ENCODE assay signal across 20 cellular contexts in the genomic region with DNA sequence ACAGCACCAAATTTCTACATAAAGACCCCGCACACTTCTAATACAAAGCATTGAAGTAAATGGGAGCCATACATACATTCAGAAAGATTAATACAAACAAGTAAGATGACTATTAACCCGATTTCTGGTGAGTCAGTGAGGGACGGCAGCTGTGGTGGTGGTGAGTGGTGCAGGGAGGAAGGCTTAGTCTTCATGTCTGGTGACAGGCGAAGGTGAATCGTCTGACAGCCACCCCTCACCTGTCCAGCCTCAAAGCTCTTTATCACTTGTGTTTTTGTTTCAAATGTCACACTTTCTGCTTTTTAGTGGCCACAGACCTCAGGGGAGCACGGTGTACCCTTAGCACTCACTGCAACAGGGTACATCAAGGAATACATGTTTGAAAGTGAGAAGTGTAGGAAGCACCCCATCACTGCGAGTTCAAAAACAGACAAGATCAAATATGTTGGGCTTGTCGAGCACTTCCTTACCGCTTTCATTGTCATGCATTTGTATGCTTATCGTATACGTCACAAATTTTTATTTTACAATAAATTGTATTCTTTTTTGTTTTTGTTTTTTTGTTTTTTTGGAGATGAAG.
DNase-seq lines count a peak whose midpoint lies in the region; ATAC-seq, FAIRE-seq and TF ChIP-seq lines count a peak whose summit lies in the region.
"Had no signal": no experiment of that assay in that cellular context is flagged by ENCODE, and none has a peak within 500 bp of the region (broad histone marks: within the 10 kb centered on the region; RNA-seq: fewer than 3 reads in every experiment).

No MANE protein-coding gene starts in this region.

- no peaks in the 10 kb centered on the region for H3K79me2 ChIP-seq in K562 (ENCODE audit: control insufficient read depth, insufficient read depth, low read length)

- H3K4me2 ChIP-seq in K562 (ENCODE audit: insufficient read depth, low read length) = no peak overlapping the region
- H3K4me2 ChIP-seq: KMS-11 had no signal

- H3K27me3 ChIP-seq in K562 (ENCODE audit: control insufficient read depth in 2 of 2, insufficient read depth in 2 of 2, low read length in 2 of 2) = peaks cover 13 to 49% of the 10 kb centered on the region in 2 experiments; a peak in 4 of 5 replicates
- H3K27me3 ChIP-seq: ovary, vagina had no signal

- no TSS peak for BruUV-seq in K562 (replicated peaks; lab: Mats Ljungman, UMichigan)

- H3K4me3 ChIP-seq in K562 = no peak overlapping the region
- H3K4me3 ChIP-seq: GM12878, ovary, spleen, vagina had no signal

- H4K20me1 ChIP-seq in K562 (replicated peaks; ENCODE audit: control insufficient read depth, insufficient read depth, low read length) = no peaks in the 10 kb centered on the region

- WGBS in K562 (ENCODE audit: insufficient coverage, low coverage, missing lambda C conversion rate) = under 1% methylated on average over 11 of the region's 11 CpGs

- no peak for TF ChIP-seq POLR2A in K562 (conservative IDR thresholded peaks at IDR 0.05)
- TF ChIP-seq POLR2A in GM12891 (IDR thresholded peaks at IDR 0.05; ENCODE audit: low read depth, low read length) = no peak

- no peaks in the 10 kb centered on the region for H3K9me3 ChIP-seq in K562 (replicated peaks; ENCODE audit: control insufficient read depth, insufficient read depth, low read depth, low read length)
- H3K9me3 ChIP-seq: ovary, vagina had no signal

- no peak for DNase-seq in activated CD4-positive, CD25-positive, alpha-beta regulatory T cell treated with anti-CD3 and anti-CD28 coated beads, Interleukin-2, amount 50 U/mL, for 72 hours
- DNase-seq in activated CD8-positive, alpha-beta memory T cell treated with anti-CD3 and anti-CD28 coated beads for 24 hours = peak; percentile 74
- DNase-seq in K562 (ENCODE audit: extremely low read depth in 1 of 4, low spot score in 3 of 4) (no peak), GM12891 (ENCODE audit: insufficient read length, low spot score) (no peak), OCI-M2 (lab: John Stamatoyannopoulos, UW; ENCODE audit: unreplicated experiment) (no peak)
- DNase-seq in stimulated activated CD4-positive, alpha-beta T cell treated with anti-CD3 and anti-CD28 coated beads, TNF-alpha, amount 100 ng/mL, for 48 hours (ENCODE audit: low read depth in 3 of 3) = peak in 2 of 3 donors; percentile 24 to 53
- DNase-seq: CD4-positive, alpha-beta memory T cell; HFFc6; kidney; NCI-H1694 treated with DMSO at 0.1 percent for 48 hours; ovary; spleen had no signal

- intact Hi-C loops in K562 (cut with micrococcal nuclease) = no loop called here

- no peaks in the 10 kb centered on the region for H3K9me1 ChIP-seq in K562 (ENCODE audit: control insufficient read depth, insufficient read depth, low read length)

- peak; percentile 99 to 100 for ATAC-seq in activated CD4-positive, CD25-positive, alpha-beta regulatory T cell treated with anti-CD3 and anti-CD28 coated beads, Interleukin-2, amount 50 U/mL, for 24 hours
- ATAC-seq in K562 (no peak), GM18868 (IDR thresholded peaks at IDR 0.05; ENCODE audit: unreplicated experiment) (no peak)
- ATAC-seq: GM12878 had no signal

- FAIRE-seq in K562 (lab: Jason Lieb, UNC) = peak; percentile 32
- no peak for FAIRE-seq in GM12891 (lab: Jason Lieb, UNC)
- FAIRE-seq: A204.1, GM12878, kidney had no signal

- H3K4me1 ChIP-seq in K562 (replicated peaks in 1 of 2; ENCODE audit: control insufficient read depth in 2 of 2, insufficient read depth in 2 of 2, low read length in 2 of 2) = no peaks in the 10 kb centered on the region
- H3K4me1 ChIP-seq: spleen had no signal

- no peak overlapping the region for H3K27ac ChIP-seq in K562 (ENCODE audit: extremely low read depth, low read depth, low read length)
- H3K27ac ChIP-seq: epithelial cell of prostate, KMS-11, ovary, spleen, vagina, VCaP had no signal

- no peak overlapping the region for H3K9ac ChIP-seq in K562 (ENCODE audit: insufficient read depth in 1 of 2, low read depth in 2 of 2, low read length in 2 of 2)
- H3K9ac ChIP-seq: KMS-11 had no signal

- H3K36me3 ChIP-seq in K562 (ENCODE audit: control insufficient read depth, insufficient read depth, low read length) = no peaks in the 10 kb centered on the region
- H3K36me3 ChIP-seq: ovary, spleen, vagina had no signal

- TF ChIP-seq RAD21 in K562 (CRISPR knock-in tag; conservative IDR thresholded peaks at IDR 0.05 in 1 of 2, IDR thresholded peaks at IDR 0.05 in 1 of 2) = no peak

- no peak overlapping the region for H2AFZ ChIP-seq in K562 (ENCODE audit: low read depth, low read length)

- no peak for TF ChIP-seq EP300 in K562 (IDR thresholded peaks at IDR 0.05; ENCODE audit: low read length)

- CTCF ChIA-PET in K562 (lab: Yijun Ruan, JAX; ENCODE audit: low intra/inter-chr PET ratio) = no interaction called here

- TF ChIP-seq CTCF in K562 (IDR thresholded peaks at IDR 0.05 in 2 of 3, conservative IDR thresholded peaks at IDR 0.05 in 1 of 3; ENCODE audit: insufficient read depth in 2 of 3, low read depth in 1 of 3, low read length in 3 of 3) = no peak

- POLR2A ChIA-PET in K562 (lab: Yijun Ruan, JAX) = no interaction called here

- in situ Hi-C loops in K562 (cut with MboI) = no loop called here

TF ChIP-seq in K562, 482 proteins besides CTCF, POLR2A, EP300 and RAD21:
- TF ChIP-seq, protein P1, sequence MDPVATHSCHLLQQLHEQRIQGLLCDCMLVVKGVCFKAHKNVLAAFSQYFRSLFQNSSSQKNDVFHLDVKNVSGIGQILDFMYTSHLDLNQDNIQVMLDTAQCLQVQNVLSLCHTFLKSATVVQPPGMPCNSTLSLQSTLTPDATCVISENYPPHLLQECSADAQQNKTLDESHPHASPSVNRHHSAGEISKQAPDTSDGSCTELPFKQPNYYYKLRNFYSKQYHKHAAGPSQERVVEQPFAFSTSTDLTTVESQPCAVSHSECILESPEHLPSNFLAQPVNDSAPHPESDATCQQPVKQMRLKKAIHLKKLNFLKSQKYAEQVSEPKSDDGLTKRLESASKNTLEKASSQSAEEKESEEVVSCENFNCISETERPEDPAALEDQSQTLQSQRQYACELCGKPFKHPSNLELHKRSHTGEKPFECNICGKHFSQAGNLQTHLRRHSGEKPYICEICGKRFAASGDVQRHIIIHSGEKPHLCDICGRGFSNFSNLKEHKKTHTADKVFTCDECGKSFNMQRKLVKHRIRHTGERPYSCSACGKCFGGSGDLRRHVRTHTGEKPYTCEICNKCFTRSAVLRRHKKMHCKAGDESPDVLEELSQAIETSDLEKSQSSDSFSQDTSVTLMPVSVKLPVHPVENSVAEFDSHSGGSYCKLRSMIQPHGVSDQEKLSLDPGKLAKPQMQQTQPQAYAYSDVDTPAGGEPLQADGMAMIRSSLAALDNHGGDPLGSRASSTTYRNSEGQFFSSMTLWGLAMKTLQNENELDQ (CRISPR knock-in tag; IDR thresholded peaks at IDR 0.05; ENCODE audit: borderline replicate concordance) = no peak
- TF ChIP-seq EZH2 (IDR thresholded peaks at IDR 0.05; ENCODE audit: borderline replicate concordance, low read depth, low read length) (no peak), YBX1 (IDR thresholded peaks at IDR 0.05) (no peak), ATF1 (CRISPR knock-in tag; IDR thresholded peaks at IDR 0.05) (no peak), ATF1 (tag; IDR thresholded peaks at IDR 0.05) (no peak), SMAD1 (IDR thresholded peaks at IDR 0.05; ENCODE audit: low read depth, low read length, partially characterized antibody) (no peak)
- TF ChIP-seq, protein P2, sequence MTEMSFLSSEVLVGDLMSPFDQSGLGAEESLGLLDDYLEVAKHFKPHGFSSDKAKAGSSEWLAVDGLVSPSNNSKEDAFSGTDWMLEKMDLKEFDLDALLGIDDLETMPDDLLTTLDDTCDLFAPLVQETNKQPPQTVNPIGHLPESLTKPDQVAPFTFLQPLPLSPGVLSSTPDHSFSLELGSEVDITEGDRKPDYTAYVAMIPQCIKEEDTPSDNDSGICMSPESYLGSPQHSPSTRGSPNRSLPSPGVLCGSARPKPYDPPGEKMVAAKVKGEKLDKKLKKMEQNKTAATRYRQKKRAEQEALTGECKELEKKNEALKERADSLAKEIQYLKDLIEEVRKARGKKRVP (CRISPR knock-in tag; IDR thresholded peaks at IDR 0.05) = no peak

TF ChIP-seq in GM12891, 5 proteins besides CTCF, POLR2A, EP300 and RAD21:
- TF ChIP-seq PAX5 (IDR thresholded peaks at IDR 0.05; ENCODE audit: insufficient read depth, low read length, severe bottlenecking) (no peak), SPI1 (IDR thresholded peaks at IDR 0.05; ENCODE audit: low read depth, low read length) (no peak), POU2F2 (IDR thresholded peaks at IDR 0.05; ENCODE audit: low read depth, low read length) (no peak), TAF1 (IDR thresholded peaks at IDR 0.05; ENCODE audit: low read depth, low read length) (no peak), POLR2AphosphoS5 (IDR thresholded peaks at IDR 0.05; ENCODE audit: low read depth, low read length) (no peak)

Comparison
In these comparisons a context has a peak if more than half of its experiments do, and no peak if none do; other contexts are left out.
1. ATAC-seq: peak in activated CD4-positive, CD25-positive, alpha-beta regulatory T cell treated with anti-CD3 and anti-CD28 coated beads, Interleukin-2, amount 50 U/mL, for 24 hours (2 of 2); none in K562 (single experiment) and GM18868 (single experiment).
2. DNase-seq: peak in activated CD8-positive, alpha-beta memory T cell treated with anti-CD3 and anti-CD28 coated beads for 24 hours (single experiment) and stimulated activated CD4-positive, alpha-beta T cell treated with anti-CD3 and anti-CD28 coated beads, TNF-alpha, amount 100 ng/mL, for 48 hours (2 of 3); none in activated CD4-positive, CD25-positive, alpha-beta regulatory T cell treated with anti-CD3 and anti-CD28 coated beads, Interleukin-2, amount 50 U/mL, for 72 hours (single experiment), K562 (0 of 4), GM12891 (single experiment) and OCI-M2 (single experiment).